In genomic region chr13:19818223-19818842, GRCh38 we compare ENCODE assay signal across 8 cellular contexts. TPM values are rescaled to one million over a fixed set of nuclear protein-coding genes. Genes with fewer than 3 reads are reported as not detected.
A peak's percentile ranks its signal among the peaks of the same experiment; 100 is the strongest.
DNase-seq lines count a peak whose midpoint lies in the region; ATAC-seq, FAIRE-seq and TF ChIP-seq lines count a peak whose summit lies in the region.

No MANE protein-coding gene starts in this region.

- peak; percentile 89 for TF ChIP-seq RAD21 in Ishikawa (IDR thresholded peaks at IDR 0.05; ENCODE audit: low read depth)

- no peaks in the 10 kb centered on the region for H3K4me1 Mint-ChIP-seq in activated T-helper 1 cell treated with anti-CD3 and anti-CD28 coated beads, Interleukin-12 subunit alpha, Interleukin-12 subunit beta, Interleukin-2, Interleukin-4 antibody, amounts not matched to agents 30 ng/mL and 10 ng/mL and 1 ng/mL, durations not matched to agents 14 hours and 24 hours and 36 hours (ENCODE audit: low read depth)

- intact Hi-C loops in activated T-helper 1 cell treated with anti-CD3 and anti-CD28 coated beads, Interleukin-12 subunit alpha, Interleukin-12 subunit beta, Interleukin-2, Interleukin-4 antibody, amounts not matched to agents 30 ng/mL and 10 ng/mL and 1 ng/mL, durations not matched to agents 14 hours and 24 hours and 36 hours (cut with micrococcal nuclease): no loop called here
- intact Hi-C loops in heart left ventricle (cut with DNase I): no loop called here

- peak in 3 of 4 donors; percentile 54 to 68 (median 56) for ATAC-seq in heart left ventricle

- H3K4me3 Mint-ChIP-seq in activated T-helper 1 cell treated with anti-CD3 and anti-CD28 coated beads, Interleukin-12 subunit alpha, Interleukin-12 subunit beta, Interleukin-2, Interleukin-4 antibody, amounts not matched to agents 30 ng/mL and 10 ng/mL and 1 ng/mL, durations not matched to agents 14 hours and 24 hours and 36 hours: no peak overlapping the region

- TF ChIP-seq EP300 in Ishikawa (IDR thresholded peaks at IDR 0.05; ENCODE audit: borderline replicate concordance): no peak

- H3K27me3 Mint-ChIP-seq in activated T-helper 1 cell treated with anti-CD3 and anti-CD28 coated beads, Interleukin-12 subunit alpha, Interleukin-12 subunit beta, Interleukin-2, Interleukin-4 antibody, amounts not matched to agents 30 ng/mL and 10 ng/mL and 1 ng/mL, durations not matched to agents 14 hours and 24 hours and 36 hours (ENCODE audit: insufficient read depth): no peaks in the 10 kb centered on the region

- peaks cover 22% of the 10 kb centered on the region for H3K36me3 Mint-ChIP-seq in activated T-helper 1 cell treated with anti-CD3 and anti-CD28 coated beads, Interleukin-12 subunit alpha, Interleukin-12 subunit beta, Interleukin-2, Interleukin-4 antibody, amounts not matched to agents 30 ng/mL and 10 ng/mL and 1 ng/mL, durations not matched to agents 14 hours and 24 hours and 36 hours (ENCODE audit: low read depth)

- no peak overlapping the region for H3K27ac Mint-ChIP-seq in activated T-helper 1 cell treated with anti-CD3 and anti-CD28 coated beads, Interleukin-12 subunit alpha, Interleukin-12 subunit beta, Interleukin-2, Interleukin-4 antibody, amounts not matched to agents 30 ng/mL and 10 ng/mL and 1 ng/mL, durations not matched to agents 14 hours and 24 hours and 36 hours

- H3K27me3 ChIP-seq in heart left ventricle: no peaks in the 10 kb centered on the region

- WGBS in heart left ventricle, 4 donors: 61 to 79% (median 71%) methylated on average over 4 to 27 of the region's 27 CpGs

- H3K27ac ChIP-seq in 22Rv1 (no peak overlapping the region), heart left ventricle (no peak overlapping the region)

- H3K4me3 ChIP-seq in heart left ventricle: no peak overlapping the region

- no peaks in the 10 kb centered on the region for H3K9me3 Mint-ChIP-seq in activated T-helper 1 cell treated with anti-CD3 and anti-CD28 coated beads, Interleukin-12 subunit alpha, Interleukin-12 subunit beta, Interleukin-2, Interleukin-4 antibody, amounts not matched to agents 30 ng/mL and 10 ng/mL and 1 ng/mL, durations not matched to agents 14 hours and 24 hours and 36 hours

- peaks cover 0 to 5% (median 0%) of the 10 kb centered on the region in 12 donors for H3K4me1 ChIP-seq in heart left ventricle

- peak; percentile 5 for DNase-seq in activated T-helper 1 cell treated with anti-CD3 and anti-CD28 coated beads, Interleukin-12 subunit alpha, Interleukin-12 subunit beta, Interleukin-2, Interleukin-4 antibody, amounts not matched to agents 30 ng/mL and 10 ng/mL and 1 ng/mL, durations not matched to agents 14 hours and 24 hours and 36 hours (ENCODE audit: low spot score)
- DNase-seq in heart left ventricle (peak in 3 of 5 donors; percentile 10 to 67 (median 33)), SKM-1 (lab: John Stamatoyannopoulos, UW; ENCODE audit: unreplicated experiment) (no peak), H54 (ENCODE audit: insufficient read length, low spot score) (no peak), putamen (ENCODE audit: low spot score) (no peak)
- DNase-seq in stimulated activated CD4-positive, alpha-beta T cell treated with anti-CD3 and anti-CD28 coated beads, Interleukin-12 subunit alpha, Interleukin-12 subunit beta, amount 100 ng/mL, for 4 hours: peak; percentile 15

- no peak for FAIRE-seq in H54 (lab: Jason Lieb, UNC)

- TF ChIP-seq POLR2A in heart left ventricle (IDR thresholded peaks at IDR 0.05) (no peak), H54 (IDR thresholded peaks at IDR 0.05; ENCODE audit: low read depth, low read length) (no peak)

- H3K36me3 ChIP-seq in heart left ventricle: peaks cover 0 to 41% (median 27%) of the 10 kb centered on the region in 9 donors

- H3K9me3 ChIP-seq in heart left ventricle: no peaks in the 10 kb centered on the region

- TF ChIP-seq CTCF in 22Rv1 (IDR thresholded peaks at IDR 0.05): peak; percentile 91
- TF ChIP-seq CTCF in heart left ventricle (IDR thresholded peaks at IDR 0.05): peak in 11 of 12 donors; percentile 13 to 50 (median 30)

TF ChIP-seq in Ishikawa, 13 proteins besides CTCF, POLR2A, EP300 and RAD21:
- TF ChIP-seq ZBTB7A (IDR thresholded peaks at IDR 0.05; ENCODE audit: low read depth) (no peak), NFIC (IDR thresholded peaks at IDR 0.05) (no peak), USF1 (IDR thresholded peaks at IDR 0.05) (peak; percentile 9; the same call in 1 of the 2 replicates), MAX (IDR thresholded peaks at IDR 0.05) (peak; percentile 68; the same call in 1 of the 2 replicates), TAF1 (IDR thresholded peaks at IDR 0.05; ENCODE audit: low read depth) (no peak), FOXM1 (IDR thresholded peaks at IDR 0.05; ENCODE audit: borderline replicate concordance, low read depth) (no peak), YY1 (IDR thresholded peaks at IDR 0.05; ENCODE audit: low read depth) (0 out of 2 replicates have a peak, but pooled peaks have one; percentile 29), CREB1 (IDR thresholded peaks at IDR 0.05; ENCODE audit: low read depth) (no peak), TEAD4 (IDR thresholded peaks at IDR 0.05) (peak; percentile 26; the same call in 1 of the 2 replicates), EGR1 (IDR thresholded peaks at IDR 0.05) (no peak)

RNA-seq across cellular contexts. Expression of gene PSPC1, which starts 35.6 kb away (rescaled TPM):
- total RNA-seq in activated T-helper 1 cell treated with anti-CD3 and anti-CD28 coated beads, Interleukin-12 subunit alpha, Interleukin-12 subunit beta, Interleukin-2, Interleukin-4 antibody, amounts not matched to agents 30 ng/mL and 10 ng/mL and 1 ng/mL, durations not matched to agents 14 hours and 24 hours and 36 hours: 79.0 and 82.0 TPM in 2 replicates
- total RNA-seq in heart left ventricle: 10 to 100 TPM; 21.4 to 31.5 (median 26.3) TPM
- 10 to 100 TPM; 18.8 to 21.0 TPM for polyA plus RNA-seq in heart left ventricle

RNA-seq across cellular contexts. Expression of gene ZMYM5, which starts 45.1 kb away (rescaled TPM):
- 12.2 and 14.2 TPM in 2 replicates for total RNA-seq in activated T-helper 1 cell treated with anti-CD3 and anti-CD28 coated beads, Interleukin-12 subunit alpha, Interleukin-12 subunit beta, Interleukin-2, Interleukin-4 antibody, amounts not matched to agents 30 ng/mL and 10 ng/mL and 1 ng/mL, durations not matched to agents 14 hours and 24 hours and 36 hours
- 10 to 100 TPM in 1 of 9 donors, 1 to 10 TPM in 8; 5.7 to 10.2 (median 7.5) TPM for total RNA-seq in heart left ventricle
- polyA plus RNA-seq in heart left ventricle: 1 to 10 TPM; 5.0 to 5.9 TPM

Comparison
In these comparisons a context has a peak if more than half of its experiments do, and no peak if none do; other contexts are left out.
1. DNase-seq: peak in activated T-helper 1 cell treated with anti-CD3 and anti-CD28 coated beads, Interleukin-12 subunit alpha, Interleukin-12 subunit beta, Interleukin-2, Interleukin-4 antibody, amounts not matched to agents 30 ng/mL and 10 ng/mL and 1 ng/mL, durations not matched to agents 14 hours and 24 hours and 36 hours (single experiment), heart left ventricle (3 of 5) and stimulated activated CD4-positive, alpha-beta T cell treated with anti-CD3 and anti-CD28 coated beads, Interleukin-12 subunit alpha, Interleukin-12 subunit beta, amount 100 ng/mL, for 4 hours (single experiment); none in SKM-1 (single experiment), H54 (single experiment) and putamen (single experiment).